1 cellular context compared by ENCODE assay signal in genomic region chr10:103120546-103120945, GRCh38.
TF ChIP-seq lines count a peak whose summit lies in the region.

No MANE protein-coding gene starts in this region.

TF ChIP-seq in GM12878, 131 proteins besides CTCF, POLR2A, EP300 and RAD21 (continued from another document):
- TF ChIP-seq CEBPZ (IDR thresholded peaks at IDR 0.05; ENCODE audit: low read depth, low read length) (no peak), GATAD2B (conservative IDR thresholded peaks at IDR 0.05; ENCODE audit: low read depth) (no peak)
TF ChIP-seq in GM12878: peak in this region for 0.
